17 cellular contexts compared by ENCODE assay signal in genomic region chr20:38604873-38605303, GRCh38. TPM values are rescaled to one million over a fixed set of nuclear protein-coding genes. Genes with fewer than 3 reads are reported as not detected.
DNase-seq lines count a peak whose midpoint lies in the region; ATAC-seq and TF ChIP-seq lines count a peak whose summit lies in the region.
"Had no signal": no experiment of that assay in that cellular context is flagged by ENCODE, and none has a peak within 500 bp of the region (broad histone marks: within the 10 kb centered on the region; RNA-seq: fewer than 3 reads in every experiment).

No MANE protein-coding gene starts in this region.

- ATAC-seq in RWPE2 (ENCODE audit: low read depth) (peak; percentile 96), HG03439 (IDR thresholded peaks at IDR 0.05; ENCODE audit: unreplicated experiment) (no peak)
- ATAC-seq: activated CD4-positive, CD25-positive, alpha-beta regulatory T cell treated with anti-CD3 and anti-CD28 coated beads, Interleukin-2, amount 50 U/mL, for 24 hours had no signal

- no peaks in the 10 kb centered on the region for H3K36me3 ChIP-seq in RWPE2 (ENCODE audit: low read depth)
- H3K36me3 ChIP-seq: cardiac muscle cell, esophagus muscularis mucosa had no signal

- H3K4me3 ChIP-seq in HFF-Myc (replicated peaks; ENCODE audit: low read depth, low read length) (no peak overlapping the region), RWPE2 (ENCODE audit: severe bottlenecking) (no peak overlapping the region), fibroblast of villous mesenchyme (ENCODE audit: low read depth, low read length) (no peak overlapping the region)
- H3K4me3 ChIP-seq: cardiac muscle cell, esophagus muscularis mucosa had no signal

- H3K27ac ChIP-seq in RWPE2 (ENCODE audit: poor library complexity, severe bottlenecking), result peak overlapping the region; percentile 67
- H3K27ac ChIP-seq: cardiac muscle cell, esophagus muscularis mucosa had no signal

- H3K27me3 ChIP-seq in RWPE2 (ENCODE audit: insufficient read depth, poor library complexity, severe bottlenecking), result no peaks in the 10 kb centered on the region

- H3K4me1 ChIP-seq in RWPE2 (ENCODE audit: insufficient read depth, poor library complexity, severe bottlenecking), result peaks cover 43% of the 10 kb centered on the region

- TF ChIP-seq CTCF in HFF-Myc (IDR thresholded peaks at IDR 0.05; ENCODE audit: low read depth, low read length, missing control alignments), result no peak
- no peak for TF ChIP-seq CTCF in RWPE2 (IDR thresholded peaks at IDR 0.05; ENCODE audit: poor library complexity, severe bottlenecking)
- no peak for TF ChIP-seq CTCF in fibroblast of villous mesenchyme (IDR thresholded peaks at IDR 0.05; ENCODE audit: insufficient read depth, low read depth, low read length)

- DNase-seq in HFF-Myc (ENCODE audit: extremely low read depth, low read depth) (peak; percentile 6), RWPE2 (ENCODE audit: low spot score) (peak; percentile 98), fibroblast of villous mesenchyme (ENCODE audit: low read depth) (peak; percentile 11), pulmonary artery endothelial cell (ENCODE audit: low read depth, low spot score) (peak; percentile 87), 8988T (no peak), cardiac septum (ENCODE audit: low spot score) (no peak), inferior parietal cortex (ENCODE audit: extremely low spot score) (no peak)
- DNase-seq: COR-L47; KBM-7; SHP77 treated with DMSO at 0.1 percent for 48 hours; stimulated activated naive CD4-positive, alpha-beta T cell treated with Interleukin-2 at 50 U/mL for 16 hours had no signal

- intact Hi-C loops in cardiac septum (cut with DNase I), result no loop called here

- H3K9me3 ChIP-seq in RWPE2 (ENCODE audit: severe bottlenecking), result no peaks in the 10 kb centered on the region
- H3K9me3 ChIP-seq: esophagus muscularis mucosa had no signal

RNA-seq across cellular contexts. Expression of gene ARHGAP40, which starts 3.3 kb away (rescaled TPM):
- total RNA-seq in fibroblast of villous mesenchyme, result not detected in 2 replicates
- total RNA-seq in pulmonary artery endothelial cell, result 0.04 TPM in 1 of 2 replicates, not detected in the other
- total RNA-seq in cardiac septum, result not detected
- total RNA-seq: activated T-helper 2 cell treated with anti-CD3 and anti-CD28 coated beads, Interferon-gamma antibody, Interleukin-2, Interleukin-4, amounts not matched to agents 10 μg/mL and 5 μg/mL and 100 μg/mL, durations not matched to agents 14 hours and 24 hours and 36 hours; cardiac muscle cell; omental fat pad had no signal

RNA-seq across cellular contexts. Expression of gene ADIG, which starts 23.9 kb away (rescaled TPM):
- total RNA-seq in fibroblast of villous mesenchyme, result not detected in 2 replicates
- not detected in 2 replicates for total RNA-seq in pulmonary artery endothelial cell
- total RNA-seq in cardiac septum, result not detected
- total RNA-seq: activated T-helper 2 cell treated with anti-CD3 and anti-CD28 coated beads, Interferon-gamma antibody, Interleukin-2, Interleukin-4, amounts not matched to agents 10 μg/mL and 5 μg/mL and 100 μg/mL, durations not matched to agents 14 hours and 24 hours and 36 hours; cardiac muscle cell; esophagus muscularis mucosa; omental fat pad had no signal

Comparison
In these comparisons a context has a peak if more than half of its experiments do, and no peak if none do; other contexts are left out.
1. DNase-seq: peak in HFF-Myc (single experiment), RWPE2 (single experiment), fibroblast of villous mesenchyme (single experiment) and pulmonary artery endothelial cell (single experiment); none in 8988T (single experiment), cardiac septum (single experiment) and inferior parietal cortex (single experiment).